In the genomic region with DNA sequence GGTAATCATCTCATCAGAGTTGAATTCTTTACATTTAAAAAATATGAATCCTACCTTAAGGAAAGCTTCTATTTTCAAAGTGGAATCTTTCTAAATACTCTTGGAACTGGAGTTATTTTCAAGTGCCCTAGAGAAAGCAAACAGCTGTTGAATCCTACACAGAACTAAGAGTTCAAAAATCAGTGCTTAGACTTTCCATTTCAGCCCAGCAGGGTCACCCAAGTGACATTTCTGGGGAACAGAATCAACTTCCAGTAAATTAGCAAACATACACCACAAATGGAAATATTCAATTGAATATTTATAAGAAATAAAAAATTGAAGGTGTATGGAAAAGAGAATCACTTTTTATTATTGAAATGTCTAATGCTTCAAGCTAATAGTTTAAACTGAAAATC, we compare ENCODE assay signal across 22 cellular contexts.
DNase-seq lines count a peak whose midpoint lies in the region; TF ChIP-seq lines count a peak whose summit lies in the region.
"Had no signal": no experiment of that assay in that cellular context is flagged by ENCODE, and none has a peak within 500 bp of the region (broad histone marks: within the 10 kb centered on the region; RNA-seq: fewer than 3 reads in every experiment).

No MANE protein-coding gene starts in this region.

- peak overlapping the region; percentile 51; the same call in 1 of the 2 replicates for H2AFZ ChIP-seq in SK-N-SH (ENCODE audit: low read depth)

- TF ChIP-seq CTCF in SK-N-SH (IDR thresholded peaks at IDR 0.05) (no peak), stomach (IDR thresholded peaks at IDR 0.05) (no peak), WERI-Rb-1 (IDR thresholded peaks at IDR 0.05; ENCODE audit: low read depth, low read length) (no peak), esophagus muscularis mucosa (IDR thresholded peaks at IDR 0.05) (peak in 1 of 3 experiments; percentile 2)

- peaks cover 0 to 3% of the 10 kb centered on the region in 2 experiments; a peak in 1 of 4 replicates for H3K4me1 ChIP-seq in SK-N-SH (ENCODE audit: control insufficient read depth in 1 of 2, insufficient read depth in 2 of 2, low read depth in 1 of 2, low read length in 1 of 2)
- peaks cover 0 to 11% (median 4%) of the 10 kb centered on the region in 4 donors for H3K4me1 ChIP-seq in stomach
- H3K4me1 ChIP-seq in esophagus muscularis mucosa = peaks cover 3 to 22% (median 10%) of the 10 kb centered on the region in 4 donors
- H3K4me1 ChIP-seq: prostate gland had no signal

- no peak for TF ChIP-seq EP300 in SK-N-SH (IDR thresholded peaks at IDR 0.05; ENCODE audit: borderline replicate concordance in 1 of 2, low read depth in 1 of 2, low read length in 1 of 2)
- TF ChIP-seq EP300 in stomach (IDR thresholded peaks at IDR 0.05) = no peak
- no peak for TF ChIP-seq EP300 in esophagus muscularis mucosa (IDR thresholded peaks at IDR 0.05)

- H3K27ac ChIP-seq in SK-N-SH (ENCODE audit: low read depth in 2 of 2, low read length in 1 of 2) (no peak overlapping the region; a peak in 1 of 4 replicates), stomach (peak overlapping the region in 3 of 5 donors; percentile 20 to 30 (median 20)), WERI-Rb-1 (no peak overlapping the region), esophagus muscularis mucosa (replicated peaks in 1 of 4) (peak overlapping the region in 2 of 4 donors; percentile 6 to 8)
- H3K27ac ChIP-seq: C4-2B, coronary artery had no signal

- H3K36me3 ChIP-seq in SK-N-SH (replicated peaks in 1 of 2; ENCODE audit: control insufficient read depth in 1 of 2, insufficient read depth in 2 of 2, low read length in 1 of 2) = no peaks in the 10 kb centered on the region
- no peaks in the 10 kb centered on the region for H3K36me3 ChIP-seq in stomach
- no peaks in the 10 kb centered on the region for H3K36me3 ChIP-seq in WERI-Rb-1
- H3K36me3 ChIP-seq in esophagus muscularis mucosa = no peaks in the 10 kb centered on the region
- H3K36me3 ChIP-seq: prostate gland had no signal

- no peak for TF ChIP-seq RAD21 in SK-N-SH (IDR thresholded peaks at IDR 0.05; ENCODE audit: low read length)

- TF ChIP-seq POLR2A in stomach (IDR thresholded peaks at IDR 0.05) (no peak), esophagus muscularis mucosa (IDR thresholded peaks at IDR 0.05; ENCODE audit: low read depth) (no peak)

- POLR2A ChIA-PET in SK-N-SH (lab: Yijun Ruan, JAX) = no interaction called here

- H3K9ac ChIP-seq in SK-N-SH = no peak overlapping the region

- DNase-seq in H4 (ENCODE audit: low spot score) (peak; percentile 10), SK-N-SH (no peak), left kidney (ENCODE audit: low read depth, low spot score) (peak; percentile 23), stomach (no peak), WERI-Rb-1 (no peak), occipital lobe (lab: John Stamatoyannopoulos, UW) (no peak), esophagus muscularis mucosa (ENCODE audit: extremely low spot score) (no peak)
- DNase-seq: activated CD4-positive, alpha-beta T cell treated with anti-CD3 and anti-CD28 coated beads for 48 hours; activated naive CD4-positive, alpha-beta T cell treated with Interleukin-2 at 50 U/mL for 16 hours; activated T-cell treated with anti-CD3 and anti-CD28 coated beads, Interleukin-2, amount 50 U/mL, for 48 hours; amniotic stem cell; DMS153; glutamatergic neuron; kidney; mammary epithelial cell; NCI-H1417; NCI-H510A; RPMI8226; stimulated activated CD4-positive, alpha-beta T cell treated with anti-CD3 and anti-CD28 coated beads, Interleukin-1b, Interleukin-23, amount 100 ng/mL, for 48 hours had no signal

- H3K79me2 ChIP-seq in SK-N-SH (ENCODE audit: insufficient read depth) = no peaks in the 10 kb centered on the region

- H3K9me3 ChIP-seq in SK-N-SH (no peaks in the 10 kb centered on the region), stomach (no peaks in the 10 kb centered on the region), WERI-Rb-1 (ENCODE audit: severe bottlenecking) (no peaks in the 10 kb centered on the region), esophagus muscularis mucosa (no peaks in the 10 kb centered on the region)
- H3K9me3 ChIP-seq: prostate gland had no signal

- no peak overlapping the region for H3K4me3 ChIP-seq in SK-N-SH (ENCODE audit: low read depth in 2 of 2, low read length in 1 of 2)
- no peak overlapping the region for H3K4me3 ChIP-seq in stomach
- H3K4me3 ChIP-seq in WERI-Rb-1 (ENCODE audit: low read depth, low read length) = no peak overlapping the region
- no peak overlapping the region for H3K4me3 ChIP-seq in esophagus muscularis mucosa
- H3K4me3 ChIP-seq: coronary artery, prostate gland had no signal

- H3F3A ChIP-seq in SK-N-SH (replicated peaks; ENCODE audit: insufficient read depth) = peaks cover 7% of the 10 kb centered on the region

- H3K27me3 ChIP-seq in SK-N-SH (ENCODE audit: insufficient read depth) = no peaks in the 10 kb centered on the region
- no peaks in the 10 kb centered on the region for H3K27me3 ChIP-seq in stomach
- H3K27me3 ChIP-seq in WERI-Rb-1 (ENCODE audit: insufficient read depth, low read depth, severe bottlenecking) = no peaks in the 10 kb centered on the region
- no peaks in the 10 kb centered on the region for H3K27me3 ChIP-seq in esophagus muscularis mucosa

- H3K4me2 ChIP-seq in SK-N-SH = no peak overlapping the region

- no peaks in the 10 kb centered on the region for H3K9me2 ChIP-seq in SK-N-SH

- no peaks in the 10 kb centered on the region for H4K20me1 ChIP-seq in SK-N-SH (ENCODE audit: insufficient read depth)

- CTCF ChIA-PET in SK-N-SH (lab: Yijun Ruan, JAX) = no interaction called here

- intact Hi-C loops in stomach (cut with DNase I; ENCODE audit: low total_unique reads) (no loop called here), esophagus muscularis mucosa (cut with DNase I) (no loop called here)

TF ChIP-seq in SK-N-SH, 30 proteins besides CTCF, POLR2A, EP300 and RAD21:
- TF ChIP-seq, protein P1, sequence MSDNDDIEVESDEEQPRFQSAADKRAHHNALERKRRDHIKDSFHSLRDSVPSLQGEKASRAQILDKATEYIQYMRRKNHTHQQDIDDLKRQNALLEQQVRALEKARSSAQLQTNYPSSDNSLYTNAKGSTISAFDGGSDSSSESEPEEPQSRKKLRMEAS (IDR thresholded peaks at IDR 0.05; ENCODE audit: low read depth) = no peak
- TF ChIP-seq GABPA (IDR thresholded peaks at IDR 0.05; ENCODE audit: low read depth) = no peak
- TF ChIP-seq USF2 (IDR thresholded peaks at IDR 0.05; ENCODE audit: borderline replicate concordance, low read depth, low read length) = no peak
- TF ChIP-seq YY1 (IDR thresholded peaks at IDR 0.05; ENCODE audit: low read depth) = no peak
- TF ChIP-seq POLR2AphosphoS5 (IDR thresholded peaks at IDR 0.05; ENCODE audit: low read depth, low read length) = no peak
TF ChIP-seq in SK-N-SH: peak in this region for 0.

Comparison
In these comparisons a context has a peak if more than half of its experiments do, and no peak if none do; other contexts are left out.
1. DNase-seq: peak in H4 (single experiment) and left kidney (single experiment); none in SK-N-SH (single experiment), stomach (single experiment), WERI-Rb-1 (single experiment), occipital lobe (single experiment) and esophagus muscularis mucosa (single experiment).
2. H3K27ac ChIP-seq: peak in stomach (3 of 5); none in SK-N-SH (0 of 2) and WERI-Rb-1 (single experiment).